Comparison of ENCODE assay signal across 19 cellular contexts in the genomic region with DNA sequence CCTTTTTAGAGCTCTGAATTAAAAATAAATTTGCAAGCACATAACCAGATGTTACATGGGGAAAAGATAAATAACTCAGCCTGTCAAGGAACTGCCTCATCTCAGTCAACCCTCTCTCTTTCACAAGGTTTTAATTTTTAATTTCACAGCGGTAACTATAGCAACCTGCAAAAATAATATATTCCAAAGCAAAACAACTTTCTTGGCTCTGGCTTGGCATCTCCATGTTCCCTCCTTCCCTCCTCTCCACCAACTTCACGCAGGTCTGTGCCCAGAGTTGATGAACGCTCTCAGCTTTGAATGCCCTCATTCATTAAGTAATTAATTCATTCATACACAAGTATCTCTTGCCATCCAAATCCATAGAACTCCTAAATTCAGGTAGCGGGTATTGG. TPM values are rescaled to one million over a fixed set of nuclear protein-coding genes. Genes with fewer than 3 reads are reported as not detected.
DNase-seq lines count a peak whose midpoint lies in the region; ATAC-seq and TF ChIP-seq lines count a peak whose summit lies in the region.
"Had no signal": no experiment of that assay in that cellular context is flagged by ENCODE, and none has a peak within 500 bp of the region (broad histone marks: within the 10 kb centered on the region; RNA-seq: fewer than 3 reads in every experiment).

No MANE protein-coding gene starts in this region.

- CTCF ChIA-PET in activated CD8-positive, alpha-beta memory T cell treated with anti-CD3 and anti-CD28 coated beads, Interleukin-2, amount 10 ng/mL, durations not matched to agents 7 days and 5 days (lab: Charles Lee) = no interaction called here
- CTCF ChIA-PET in activated CD8-positive, alpha-beta T cell treated with anti-CD3 and anti-CD28 coated beads, Interleukin-2, amount 10 ng/mL, durations not matched to agents 7 days and 5 days (lab: Charles Lee) = no interaction called here

- no peaks in the 10 kb centered on the region for H3K36me3 ChIP-seq in BLaER1 treated with 17β-estradiol and CSF1 and Interleukin-3, amounts not matched to agents 10 nM and 100 nM
- H3K36me3 ChIP-seq in smooth muscle cell (ENCODE audit: low read depth) = no peaks in the 10 kb centered on the region
- H3K36me3 ChIP-seq: SJSA1 had no signal

- no peak overlapping the region for H3K27ac Mint-ChIP-seq in activated CD8-positive, alpha-beta memory T cell treated with anti-CD3 and anti-CD28 coated beads, Interleukin-2, amount 10 ng/mL, durations not matched to agents 7 days and 5 days
- no peak overlapping the region for H3K27ac Mint-ChIP-seq in activated CD8-positive, alpha-beta T cell treated with anti-CD3 and anti-CD28 coated beads, Interleukin-2, amount 10 ng/mL, durations not matched to agents 7 days and 5 days

- WGBS in smooth muscle cell (ENCODE audit: low lambda C conversion rate) = 97% methylated on average over 4 of the region's 4 CpGs

- peaks cover 20% of the 10 kb centered on the region for H3F3A ChIP-seq in smooth muscle cell (ENCODE audit: low read depth)

- no peak overlapping the region for H3K4me3 Mint-ChIP-seq in activated CD8-positive, alpha-beta memory T cell treated with anti-CD3 and anti-CD28 coated beads, Interleukin-2, amount 10 ng/mL, durations not matched to agents 7 days and 5 days
- H3K4me3 Mint-ChIP-seq in activated CD8-positive, alpha-beta T cell treated with anti-CD3 and anti-CD28 coated beads, Interleukin-2, amount 10 ng/mL, durations not matched to agents 7 days and 5 days = no peak overlapping the region

- H3K9ac ChIP-seq in BLaER1 treated with 17β-estradiol and CSF1 and Interleukin-3, amounts not matched to agents 10 nM and 100 nM = no peak overlapping the region
- peak overlapping the region; percentile 83 for H3K9ac ChIP-seq in smooth muscle cell (ENCODE audit: low read depth)

- no peak for ATAC-seq in activated CD8-positive, alpha-beta memory T cell treated with anti-CD3 and anti-CD28 coated beads, Interleukin-2, amount 10 ng/mL, durations not matched to agents 7 days and 5 days
- no peak for ATAC-seq in activated CD8-positive, alpha-beta T cell treated with anti-CD3 and anti-CD28 coated beads, Interleukin-2, amount 10 ng/mL, durations not matched to agents 7 days and 5 days
- no peak for ATAC-seq in HG03045 (IDR thresholded peaks at IDR 0.05; ENCODE audit: unreplicated experiment)
- ATAC-seq: HepG2, Panc1 had no signal

- no peak overlapping the region for H3K4me3 ChIP-seq in BLaER1 treated with 17β-estradiol and CSF1 and Interleukin-3, amounts not matched to agents 10 nM and 100 nM
- no peak overlapping the region for H3K4me3 ChIP-seq in smooth muscle cell
- H3K4me3 ChIP-seq: A549, SJSA1 had no signal

- H3K36me3 Mint-ChIP-seq in activated CD8-positive, alpha-beta memory T cell treated with anti-CD3 and anti-CD28 coated beads, Interleukin-2, amount 10 ng/mL, durations not matched to agents 7 days and 5 days = no peaks in the 10 kb centered on the region
- H3K36me3 Mint-ChIP-seq in activated CD8-positive, alpha-beta T cell treated with anti-CD3 and anti-CD28 coated beads, Interleukin-2, amount 10 ng/mL, durations not matched to agents 7 days and 5 days (ENCODE audit: low read depth) = no peaks in the 10 kb centered on the region

- H2AFZ ChIP-seq in smooth muscle cell (ENCODE audit: low read depth) = no peak overlapping the region

- H3K4me1 ChIP-seq in BLaER1 treated with 17β-estradiol and CSF1 and Interleukin-3, amounts not matched to agents 10 nM and 100 nM = peaks cover 15 to 96% (median 77%) of the 10 kb centered on the region in 10 experiments
- H3K4me1 ChIP-seq in smooth muscle cell (ENCODE audit: low read depth) = no peaks in the 10 kb centered on the region
- H3K4me1 ChIP-seq: SJSA1 had no signal

- H3K9me3 ChIP-seq in BLaER1 treated with 17β-estradiol and CSF1 and Interleukin-3, amounts not matched to agents 10 nM and 100 nM (replicated peaks in 1 of 11) = no peaks in the 10 kb centered on the region
- no peaks in the 10 kb centered on the region for H3K9me3 ChIP-seq in smooth muscle cell (replicated peaks; ENCODE audit: low read depth)
- H3K9me3 ChIP-seq: A549, SJSA1 had no signal

- peak overlapping the region in 4 of 11 experiments; percentile 25 to 57 (median 46); a peak in 6 of 22 replicates for H3K27ac ChIP-seq in BLaER1 treated with 17β-estradiol and CSF1 and Interleukin-3, amounts not matched to agents 10 nM and 100 nM
- H3K27ac ChIP-seq in caudate nucleus (ENCODE audit: low read depth, low read length) (peak overlapping the region; percentile 96), smooth muscle cell (ENCODE audit: low read depth) (peak overlapping the region; percentile 96)
- H3K27ac ChIP-seq: A549, SJSA1 had no signal

- H3K4me2 ChIP-seq in BLaER1 treated with 17β-estradiol and CSF1 and Interleukin-3, amounts not matched to agents 10 nM and 100 nM = peak overlapping the region in 6 of 11 experiments; percentile 46 to 90 (median 60); a peak in 8 of 22 replicates
- no peak overlapping the region for H3K4me2 ChIP-seq in smooth muscle cell
- H3K4me2 ChIP-seq: A549 had no signal

- no peak for TF ChIP-seq CTCF in smooth muscle cell (IDR thresholded peaks at IDR 0.05; ENCODE audit: borderline replicate concordance, insufficient read depth, poor library complexity, severe bottlenecking)

- peaks cover 27% of the 10 kb centered on the region for H3K27me3 Mint-ChIP-seq in activated CD8-positive, alpha-beta memory T cell treated with anti-CD3 and anti-CD28 coated beads, Interleukin-2, amount 10 ng/mL, durations not matched to agents 7 days and 5 days
- peaks cover 33% of the 10 kb centered on the region for H3K27me3 Mint-ChIP-seq in activated CD8-positive, alpha-beta T cell treated with anti-CD3 and anti-CD28 coated beads, Interleukin-2, amount 10 ng/mL, durations not matched to agents 7 days and 5 days (ENCODE audit: low read depth)

- 0 out of 22 replicates have a peak, but pooled peaks cover 0 to 5% (median 0%) of the 10 kb centered on the region in 11 experiments for H3K27me3 ChIP-seq in BLaER1 treated with 17β-estradiol and CSF1 and Interleukin-3, amounts not matched to agents 10 nM and 100 nM
- H3K27me3 ChIP-seq in smooth muscle cell (ENCODE audit: low read depth) = no peaks in the 10 kb centered on the region

- H3K79me2 ChIP-seq in smooth muscle cell (ENCODE audit: low read depth) = no peaks in the 10 kb centered on the region

- H3K9me3 Mint-ChIP-seq in activated CD8-positive, alpha-beta memory T cell treated with anti-CD3 and anti-CD28 coated beads, Interleukin-2, amount 10 ng/mL, durations not matched to agents 7 days and 5 days (ENCODE audit: low read depth) = no peaks in the 10 kb centered on the region
- no peaks in the 10 kb centered on the region for H3K9me3 Mint-ChIP-seq in activated CD8-positive, alpha-beta T cell treated with anti-CD3 and anti-CD28 coated beads, Interleukin-2, amount 10 ng/mL, durations not matched to agents 7 days and 5 days (ENCODE audit: insufficient read depth)

- no peaks in the 10 kb centered on the region for H4K20me1 ChIP-seq in BLaER1 treated with 17β-estradiol and CSF1 and Interleukin-3, amounts not matched to agents 10 nM and 100 nM
- no peaks in the 10 kb centered on the region for H4K20me1 ChIP-seq in smooth muscle cell (ENCODE audit: low read depth)

- DNase-seq in caudate nucleus (lab: John Stamatoyannopoulos, UW) (peak in 1 of 61 donors; percentile 36), middle frontal gyrus (ENCODE audit: extremely low spot score, low spot score) (peak; percentile 29), smooth muscle cell (lab: John Stamatoyannopoulos, UW; ENCODE audit: unreplicated experiment) (no peak)
- DNase-seq in activated CD8-positive, alpha-beta memory T cell treated with anti-CD3 and anti-CD28 coated beads, Interleukin-2, amount 10 ng/mL, durations not matched to agents 7 days and 5 days = no peak
- no peak for DNase-seq in activated CD8-positive, alpha-beta T cell treated with anti-CD3 and anti-CD28 coated beads, Interleukin-2, amount 10 ng/mL, durations not matched to agents 7 days and 5 days
- DNase-seq: C1 segment of cervical spinal cord, DMS79, KBM-7, NCI-H1436 treated with DMSO at 0.1 percent for 48 hours, NCI-H2029 treated with DMSO at 0.1 percent for 48 hours, NCI-H2171, NCI-H446, NCI-H69 had no signal

- H3K4me1 Mint-ChIP-seq in activated CD8-positive, alpha-beta memory T cell treated with anti-CD3 and anti-CD28 coated beads, Interleukin-2, amount 10 ng/mL, durations not matched to agents 7 days and 5 days = no peaks in the 10 kb centered on the region
- no peaks in the 10 kb centered on the region for H3K4me1 Mint-ChIP-seq in activated CD8-positive, alpha-beta T cell treated with anti-CD3 and anti-CD28 coated beads, Interleukin-2, amount 10 ng/mL, durations not matched to agents 7 days and 5 days (ENCODE audit: low read depth)

- POLR2A ChIA-PET in activated CD8-positive, alpha-beta T cell treated with anti-CD3 and anti-CD28 coated beads, Interleukin-2, amount 10 ng/mL, durations not matched to agents 7 days and 5 days (lab: Charles Lee) = no interaction called here

RNA-seq across cellular contexts. Expression of gene SIRPA, which starts 32.5 kb away (rescaled TPM):
- total RNA-seq in smooth muscle cell = 6.8 and 8.3 TPM in 2 replicates
- polyA plus RNA-seq in smooth muscle cell = 12.3 and 14.5 TPM in 2 replicates
- total RNA-seq in activated CD8-positive, alpha-beta memory T cell treated with anti-CD3 and anti-CD28 coated beads, Interleukin-2, amount 10 ng/mL, durations not matched to agents 7 days and 5 days = not detected
- total RNA-seq in activated CD8-positive, alpha-beta T cell treated with anti-CD3 and anti-CD28 coated beads, Interleukin-2, amount 10 ng/mL, durations not matched to agents 7 days and 5 days = not detected
